Comparison of ENCODE assay signal across 8 cellular contexts in the genomic region with DNA sequence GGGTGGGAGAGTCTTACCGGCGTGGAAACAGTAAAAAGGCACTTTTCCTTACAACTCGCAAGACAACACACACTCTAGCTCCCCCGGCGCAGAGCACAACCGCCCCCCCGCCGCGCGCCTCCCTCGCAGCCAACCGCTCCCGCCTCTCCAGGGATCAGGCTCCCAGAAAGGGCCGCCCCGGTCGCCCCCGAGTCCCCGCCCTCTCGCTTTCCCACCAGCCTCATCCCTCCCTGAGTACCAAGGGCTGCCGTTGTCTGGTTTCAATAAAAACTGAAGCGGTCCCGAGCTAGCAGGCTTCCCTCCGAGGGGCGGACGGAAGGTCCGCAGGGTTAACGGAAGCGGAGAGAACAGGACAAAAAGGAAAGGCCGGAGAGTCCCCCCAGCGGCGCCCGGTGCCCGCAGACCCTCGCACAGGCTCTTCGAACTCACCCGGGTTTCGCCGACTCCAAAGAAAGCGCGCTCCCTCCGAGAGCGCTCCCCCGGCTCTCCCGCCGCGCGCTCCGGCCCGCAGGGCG. TPM values are rescaled to one million over a fixed set of nuclear protein-coding genes. Genes with fewer than 3 reads are reported as not detected.
DNase-seq lines count a peak whose midpoint lies in the region; ATAC-seq and TF ChIP-seq lines count a peak whose summit lies in the region.

No MANE protein-coding gene starts in this region.

- 1% methylated on average over 46 to 50 of the region's 50 CpGs for WGBS in psoas muscle, 3 donors

- intact Hi-C loops in psoas muscle (cut with DNase I) = loop anchor here in 1 of 2 donors (5.0 to 10.0 kb wide), 2 partner anchors 46 to 173 kb away; no protein-coding TSS in a partner anchor

- in situ Hi-C loops in KBM-7 (cut with MboI; ENCODE audit: low pct_unique_long_range_greater_than_20kb, low sequenced_read_pairs) = no loop called here

- H3K27ac ChIP-seq in right atrium auricular region (peak overlapping the region; percentile 93 to 98), psoas muscle (peak overlapping the region; percentile 85)

- H3K9me3 ChIP-seq in right atrium auricular region (no peaks in the 10 kb centered on the region), psoas muscle (no peaks in the 10 kb centered on the region)

- no peak for TF ChIP-seq CTCF in right atrium auricular region (IDR thresholded peaks at IDR 0.05)
- no peak for TF ChIP-seq CTCF in psoas muscle (IDR thresholded peaks at IDR 0.05)

- ATAC-seq in GM21515 (IDR thresholded peaks at IDR 0.05; ENCODE audit: unreplicated experiment) (peak; percentile 16), psoas muscle (peak; percentile 42 to 73 (median 62))

- H3K4me1 ChIP-seq in right atrium auricular region (peaks cover 0 to 40% of the 10 kb centered on the region in 2 donors), psoas muscle (no peaks in the 10 kb centered on the region)

- no peaks in the 10 kb centered on the region for H3K27me3 ChIP-seq in right atrium auricular region
- peaks cover 0 to 40% (median 10%) of the 10 kb centered on the region in 3 donors for H3K27me3 ChIP-seq in psoas muscle (ENCODE audit: insufficient read depth in 3 of 3, low read length in 2 of 3)

- DNase-seq in D341Med (ENCODE audit: low spot score) = peak; percentile 80
- peak; percentile 72 for DNase-seq in KBM-7
- peak; percentile 72 for DNase-seq in SK-N-DZ (ENCODE audit: low spot score)
- DNase-seq in anterior cingulate cortex (lab: John Stamatoyannopoulos, UW) = peak in 53 of 58 donors; percentile 23 to 77 (median 57)
- DNase-seq in right atrium auricular region (ENCODE audit: low spot score) = peak; percentile 71
- DNase-seq in psoas muscle = peak; percentile 66 to 77
- DNase-seq in RKO (ENCODE audit: low spot score) = no peak

- no peaks in the 10 kb centered on the region for H3K36me3 ChIP-seq in right atrium auricular region
- no peaks in the 10 kb centered on the region for H3K36me3 ChIP-seq in psoas muscle (ENCODE audit: insufficient read depth in 1 of 2, low read depth in 1 of 2)

- H3K4me3 ChIP-seq in right atrium auricular region (peak overlapping the region; percentile 56 to 98), psoas muscle (peak overlapping the region; percentile 89)

RNA-seq across cellular contexts. Expression of gene ELOVL5, which starts 0.8 kb away (rescaled TPM):
- polyA plus RNA-seq in SK-N-DZ (2014; cell fraction: cytosol; rRNA removed) = 71.9 and 82.3 TPM in 2 replicates
- 126 and 134 TPM in 2 replicates for polyA plus RNA-seq in SK-N-DZ (2014; cell fraction: nucleus; rRNA removed)
- total RNA-seq in right atrium auricular region = 10 to 100 TPM; 31.2 to 34.9 TPM
- 10 to 100 TPM in 1 of 4 donors, 1 to 10 TPM in 3; 5.7 to 14.4 (median 8.7) TPM for total RNA-seq in psoas muscle
- 1 to 10 TPM; 4.8 to 9.2 (median 5.8) TPM for polyA plus RNA-seq in psoas muscle
